28 cellular contexts compared by ENCODE assay signal in the genomic region with DNA sequence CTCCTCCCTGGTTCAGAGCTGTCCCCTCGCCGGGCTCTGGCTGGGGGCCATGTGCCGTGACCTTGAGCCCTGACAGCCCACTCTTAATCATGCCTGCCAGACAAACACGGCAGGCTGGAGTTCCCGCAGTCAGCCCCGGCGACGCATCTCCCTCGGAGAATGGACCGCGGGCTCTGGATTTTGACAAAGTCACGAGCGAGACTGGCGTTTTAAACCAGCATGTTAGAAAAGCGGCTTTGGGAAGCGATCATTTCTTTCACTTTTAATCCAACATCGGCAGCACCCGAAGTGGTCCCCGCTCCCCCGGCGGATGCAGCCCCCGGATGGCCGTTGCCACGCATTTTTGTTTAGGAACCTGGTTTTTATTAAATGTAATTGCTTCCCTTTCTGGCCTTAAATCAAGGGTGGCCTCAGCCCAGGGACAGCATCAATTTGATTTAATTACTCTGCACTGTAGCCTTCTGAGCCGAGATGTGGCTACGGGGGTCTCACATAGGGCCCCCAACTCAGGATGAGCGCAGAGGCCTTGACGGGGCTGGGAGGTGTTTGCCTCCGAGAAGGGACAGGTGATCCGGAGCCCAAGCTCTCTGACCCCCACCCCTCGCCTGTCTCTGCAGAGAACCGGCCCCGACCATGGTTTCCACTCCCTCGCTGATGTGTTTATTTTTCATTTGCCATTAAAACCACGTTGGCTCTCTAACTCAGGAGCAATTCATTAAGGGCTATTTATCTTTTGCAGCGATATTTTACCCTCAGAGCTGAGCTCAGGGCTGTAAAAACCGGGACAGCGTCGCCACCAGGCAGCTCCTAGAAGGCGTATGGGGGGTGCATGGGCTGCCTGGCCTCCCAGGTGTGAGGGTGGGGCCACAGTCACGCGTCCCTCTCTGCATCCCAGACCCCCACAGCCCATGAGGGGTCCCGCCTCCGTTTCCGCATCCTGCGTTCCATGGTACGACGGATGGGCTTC.
DNase-seq lines count a peak whose midpoint lies in the region; ATAC-seq and TF ChIP-seq lines count a peak whose summit lies in the region.
"Had no signal": no experiment of that assay in that cellular context is flagged by ENCODE, and none has a peak within 500 bp of the region (broad histone marks: within the 10 kb centered on the region; RNA-seq: fewer than 3 reads in every experiment).

No MANE protein-coding gene starts in this region.

- no peaks in the 10 kb centered on the region for H3K36me3 Mint-ChIP-seq in progenitor cell of endocrine pancreas (ENCODE audit: insufficient read depth)
- H3K36me3 Mint-ChIP-seq: activated CD8-positive, alpha-beta memory T cell treated with anti-CD3 and anti-CD28 coated beads, Interleukin-2, amount 10 ng/mL, durations not matched to agents 7 days and 5 days; activated naive CD4-positive, alpha-beta T cell treated with anti-CD3 and anti-CD28 coated beads, Interleukin-2, amount 10 ng/mL, durations not matched to agents 7 days and 5 days; natural killer cell had no signal

- POLR2A ChIA-PET in PC-3 (lab: Charles Lee; ENCODE audit: unreplicated experiment): no interaction called here

- WGBS in hepatocyte (ENCODE audit: low lambda C conversion rate, missing lambda C conversion rate): 53% methylated on average over 48 of the region's 48 CpGs

- H3K9me3 Mint-ChIP-seq in progenitor cell of endocrine pancreas (ENCODE audit: low read depth): no peaks in the 10 kb centered on the region
- H3K9me3 Mint-ChIP-seq: activated CD4-positive, alpha-beta T cell treated with anti-CD3 and anti-CD28 coated beads, Interleukin-2, amount 10 ng/mL, durations not matched to agents 24 days and 14 days; activated naive CD4-positive, alpha-beta T cell treated with anti-CD3 and anti-CD28 coated beads, Interleukin-2, amount 10 ng/mL, durations not matched to agents 7 days and 5 days; natural killer cell; stimulated activated naive CD8-positive, alpha-beta T cell treated with anti-CD3 and anti-CD28 coated beads, Interleukin-15, Interleukin-2, amounts not matched to agents 100 ng/mL and 50 ng/mL, for 24 hours had no signal

- H3K9me3 ChIP-seq in hepatocyte (ENCODE audit: low read depth): no peaks in the 10 kb centered on the region
- H3K9me3 ChIP-seq in PC-3 (ENCODE audit: low read length): no peaks in the 10 kb centered on the region
- H3K9me3 ChIP-seq: SJSA1, upper lobe of left lung had no signal

- H4K20me1 ChIP-seq in hepatocyte (ENCODE audit: insufficient read depth, poor library complexity, severe bottlenecking): no peaks in the 10 kb centered on the region
- H4K20me1 ChIP-seq in PC-3 (ENCODE audit: low read length): no peaks in the 10 kb centered on the region

- CTCF ChIA-PET in PC-3 (lab: Charles Lee): no interaction called here

- no peak overlapping the region for H3K9ac ChIP-seq in PC-3 (ENCODE audit: low read length)

- H3K79me2 ChIP-seq in hepatocyte (no peaks in the 10 kb centered on the region), PC-3 (ENCODE audit: low read length) (no peaks in the 10 kb centered on the region)

- H3K4me3 Mint-ChIP-seq in progenitor cell of endocrine pancreas (ENCODE audit: low read depth): peak overlapping the region; percentile 46
- H3K4me3 Mint-ChIP-seq: activated CD4-positive, alpha-beta T cell treated with anti-CD3 and anti-CD28 coated beads, Interleukin-2, amount 10 ng/mL, durations not matched to agents 24 days and 14 days; activated CD8-positive, alpha-beta memory T cell treated with anti-CD3 and anti-CD28 coated beads, Interleukin-2, amount 10 ng/mL, durations not matched to agents 7 days and 5 days; activated naive CD4-positive, alpha-beta T cell treated with anti-CD3 and anti-CD28 coated beads, Interleukin-2, amount 10 ng/mL, durations not matched to agents 7 days and 5 days; B cell; natural killer cell; stimulated activated naive CD8-positive, alpha-beta T cell treated with anti-CD3 and anti-CD28 coated beads, Interleukin-15, Interleukin-2, amounts not matched to agents 100 ng/mL and 50 ng/mL, for 24 hours; T-helper 17 cell had no signal

- no peak overlapping the region for H3K27ac ChIP-seq in hepatocyte
- H3K27ac ChIP-seq in PC-3 (ENCODE audit: low read length): no peak overlapping the region
- H3K27ac ChIP-seq: 22Rv1, HL-60, SJSA1, upper lobe of left lung, VCaP had no signal

- H3K36me3 ChIP-seq in hepatocyte (replicated peaks; ENCODE audit: insufficient read depth, low read depth): no peaks in the 10 kb centered on the region
- no peaks in the 10 kb centered on the region for H3K36me3 ChIP-seq in PC-3 (ENCODE audit: low read depth, low read length)
- H3K36me3 ChIP-seq: SJSA1, upper lobe of left lung had no signal

- peaks cover 15% of the 10 kb centered on the region for H3K4me1 ChIP-seq in hepatocyte (ENCODE audit: insufficient read depth)
- H3K4me1 ChIP-seq in PC-3 (ENCODE audit: insufficient read depth, low read length): no peaks in the 10 kb centered on the region
- H3K4me1 ChIP-seq: SJSA1 had no signal

- H3K4me2 ChIP-seq in hepatocyte (peak overlapping the region; percentile 69), PC-3 (ENCODE audit: low read length) (no peak overlapping the region)

- H2AFZ ChIP-seq in hepatocyte (no peak overlapping the region), PC-3 (ENCODE audit: low read length) (no peak overlapping the region)

- no TSS peak for BruUV-seq in PC-3 (replicated peaks; lab: Mats Ljungman, UMichigan)

- no peaks in the 10 kb centered on the region for H3F3A ChIP-seq in PC-3 (ENCODE audit: low read length, unreplicated experiment)

- no peak for ATAC-seq in GM21723 (IDR thresholded peaks at IDR 0.05; ENCODE audit: unreplicated experiment)
- no peak for ATAC-seq in PC-3
- ATAC-seq: activated CD8-positive, alpha-beta memory T cell treated with anti-CD3 and anti-CD28 coated beads, Interleukin-2, amount 10 ng/mL, durations not matched to agents 7 days and 5 days; natural killer cell; T-helper 17 cell had no signal

- TF ChIP-seq CTCF in hepatocyte (IDR thresholded peaks at IDR 0.05; ENCODE audit: poor library complexity) (no peak), progenitor cell of endocrine pancreas (IDR thresholded peaks at IDR 0.05; ENCODE audit: unreplicated experiment) (peak; percentile 14), PC-3 (conservative IDR thresholded peaks at IDR 0.05; ENCODE audit: low read depth, low read length) (no peak)

- no peaks in the 10 kb centered on the region for H3K27me3 Mint-ChIP-seq in progenitor cell of endocrine pancreas
- H3K27me3 Mint-ChIP-seq: activated CD4-positive, alpha-beta T cell treated with anti-CD3 and anti-CD28 coated beads, Interleukin-2, amount 10 ng/mL, durations not matched to agents 24 days and 14 days; activated CD8-positive, alpha-beta memory T cell treated with anti-CD3 and anti-CD28 coated beads, Interleukin-2, amount 10 ng/mL, durations not matched to agents 7 days and 5 days; activated naive CD4-positive, alpha-beta T cell treated with anti-CD3 and anti-CD28 coated beads, Interleukin-2, amount 10 ng/mL, durations not matched to agents 7 days and 5 days; B cell; stimulated activated naive CD8-positive, alpha-beta T cell treated with anti-CD3 and anti-CD28 coated beads, Interleukin-15, Interleukin-2, amounts not matched to agents 100 ng/mL and 50 ng/mL, for 24 hours had no signal

- DNase-seq in DMS153 (lab: John Stamatoyannopoulos, UW): peak; percentile 18
- DNase-seq in DMS153 treated with DMSO at 0.1 percent for 48 hours (lab: John Stamatoyannopoulos, UW; ENCODE audit: unreplicated experiment): no peak
- DNase-seq in NCI-H748 treated with DMSO at 0.1 percent for 48 hours (lab: John Stamatoyannopoulos, UW): peak; percentile 1
- no peak for DNase-seq in hepatocyte (ENCODE audit: low spot score)
- no peak for DNase-seq in progenitor cell of endocrine pancreas (ENCODE audit: low spot score, unreplicated experiment)
- DNase-seq in stimulated activated CD4-positive, alpha-beta T cell treated with anti-CD3 and anti-CD28 coated beads, Interleukin-4, amount 100 ng/mL, for 24 hours: no peak
- no peak for DNase-seq in PC-3
- DNase-seq: activated CD4-positive, alpha-beta T cell treated with anti-CD3 and anti-CD28 coated beads, Interleukin-2, amount 10 ng/mL, durations not matched to agents 24 days and 14 days; activated CD8-positive, alpha-beta memory T cell treated with anti-CD3 and anti-CD28 coated beads, Interleukin-2, amount 10 ng/mL, durations not matched to agents 7 days and 5 days; activated naive CD4-positive, alpha-beta T cell treated with anti-CD3 and anti-CD28 coated beads, Interleukin-2, amount 10 ng/mL, durations not matched to agents 7 days and 5 days; DND-41; effector memory CD4-positive, alpha-beta T cell; kidney glomerular epithelial cell; mesendoderm; natural killer cell; NCI-H1092 treated with DMSO at 0.1 percent for 48 hours; NCI-H2029; NCI-H226; stimulated activated CD4-positive, alpha-beta T cell treated with anti-CD3 and anti-CD28 coated beads, Interleukin-4, amount 100 ng/mL, for 4 hours; T-helper 17 cell had no signal

- peaks cover 56% of the 10 kb centered on the region for H3K4me1 Mint-ChIP-seq in progenitor cell of endocrine pancreas (ENCODE audit: low read depth)
- H3K4me1 Mint-ChIP-seq: activated CD4-positive, alpha-beta T cell treated with anti-CD3 and anti-CD28 coated beads, Interleukin-2, amount 10 ng/mL, durations not matched to agents 24 days and 14 days; activated CD8-positive, alpha-beta memory T cell treated with anti-CD3 and anti-CD28 coated beads, Interleukin-2, amount 10 ng/mL, durations not matched to agents 7 days and 5 days; activated naive CD4-positive, alpha-beta T cell treated with anti-CD3 and anti-CD28 coated beads, Interleukin-2, amount 10 ng/mL, durations not matched to agents 7 days and 5 days; B cell; natural killer cell; T-helper 17 cell had no signal

- H3K27ac Mint-ChIP-seq in progenitor cell of endocrine pancreas: peak overlapping the region; percentile 49
- H3K27ac Mint-ChIP-seq: activated CD4-positive, alpha-beta T cell treated with anti-CD3 and anti-CD28 coated beads, Interleukin-2, amount 10 ng/mL, durations not matched to agents 24 days and 14 days; activated CD8-positive, alpha-beta memory T cell treated with anti-CD3 and anti-CD28 coated beads, Interleukin-2, amount 10 ng/mL, durations not matched to agents 7 days and 5 days; activated naive CD4-positive, alpha-beta T cell treated with anti-CD3 and anti-CD28 coated beads, Interleukin-2, amount 10 ng/mL, durations not matched to agents 7 days and 5 days; B cell; natural killer cell; stimulated activated naive CD8-positive, alpha-beta T cell treated with anti-CD3 and anti-CD28 coated beads, Interleukin-15, Interleukin-2, amounts not matched to agents 100 ng/mL and 50 ng/mL, for 24 hours; T-helper 17 cell had no signal

- intact Hi-C loops in PC-3 (cut with micrococcal nuclease): no loop called here

- H3K9me2 ChIP-seq in hepatocyte (replicated peaks; ENCODE audit: insufficient read depth) (no peaks in the 10 kb centered on the region), PC-3 (replicated peaks; ENCODE audit: low read length) (no peaks in the 10 kb centered on the region)

- H3K4me3 ChIP-seq in hepatocyte: no peak overlapping the region
- no peak overlapping the region for H3K4me3 ChIP-seq in PC-3 (ENCODE audit: low read length)
- H3K4me3 ChIP-seq: SJSA1 had no signal

- H3K27me3 ChIP-seq in hepatocyte (no peaks in the 10 kb centered on the region), PC-3 (ENCODE audit: low read length) (peaks cover 100% of the 10 kb centered on the region)
- H3K27me3 ChIP-seq: SJSA1, upper lobe of left lung had no signal

Comparison
In these comparisons a context has a peak if more than half of its experiments do, and no peak if none do; other contexts are left out.
1. DNase-seq: peak in DMS153 (single experiment) and NCI-H748 treated with DMSO at 0.1 percent for 48 hours (single experiment); none in DMS153 treated with DMSO at 0.1 percent for 48 hours (single experiment), hepatocyte (single experiment), progenitor cell of endocrine pancreas (single experiment), stimulated activated CD4-positive, alpha-beta T cell treated with anti-CD3 and anti-CD28 coated beads, Interleukin-4, amount 100 ng/mL, for 24 hours (single experiment) and PC-3 (single experiment).